ENCODE assay signal across 22 cellular contexts in genomic region chr3:24734019-24734418, GRCh38.
"Had no signal": no experiment of that assay in that cellular context is flagged by ENCODE, and none has a peak within 500 bp of the region (broad histone marks: within the 10 kb centered on the region; RNA-seq: fewer than 3 reads in every experiment).

No MANE protein-coding gene starts in this region.

- H3K27me3 ChIP-seq: SJCRH30 had no signal

- H3K36me3 ChIP-seq: SJCRH30 had no signal

- H3K27ac ChIP-seq: RWPE1, SJCRH30 had no signal

- DNase-seq: IMR-90, Karpas-422, KG1, MM.1S, NCI-H1092 treated with DMSO at 0.1 percent for 48 hours, NCI-H1436, NCI-H187, NCI-H2029, NCI-H2081 treated with DMSO at 0.1 percent for 48 hours, NCI-H2171, NCI-H226, NCI-H446, NCI-H510A, NCI-H524 treated with DMSO at 0.1 percent for 48 hours, NCI-H69, NCI-H774, SHP77 treated with DMSO at 0.1 percent for 48 hours, SJCRH30 had no signal

- FAIRE-seq: HepG2 had no signal

- H3K4me3 ChIP-seq: SJCRH30 had no signal

- H3K4me1 ChIP-seq: SJCRH30 had no signal

- ATAC-seq: HepG2, Panc1, SK-N-SH treated with all-trans-retinoic acid at 6 μM for 48 hours had no signal
